Comparison of ENCODE assay signal across 8 cellular contexts in genomic region chr7:149005427-149006344, GRCh38. TPM values are rescaled to one million over a fixed set of nuclear protein-coding genes. Genes with fewer than 3 reads are reported as not detected.
DNase-seq lines count a peak whose midpoint lies in the region; ATAC-seq, FAIRE-seq and TF ChIP-seq lines count a peak whose summit lies in the region.

No MANE protein-coding gene starts in this region.

- no peak overlapping the region for H3K4me2 ChIP-seq in A549
- no peak overlapping the region for H3K4me2 ChIP-seq in parathyroid adenoma (ENCODE audit: low read length)

- TF ChIP-seq CTCF in A549 (IDR thresholded peaks at IDR 0.05) (peak; percentile 70), Peyer's patch (IDR thresholded peaks at IDR 0.05) (peak; percentile 64 to 89 (median 79)), gastroesophageal sphincter (IDR thresholded peaks at IDR 0.05) (peak in 3 of 4 experiments; percentile 88 to 93 (median 88)), parathyroid adenoma (IDR thresholded peaks at IDR 0.05) (peak; percentile 92), type B pancreatic cell (conservative IDR thresholded peaks at IDR 0.05) (peak; percentile 90)

- TF ChIP-seq RAD21 in A549 (conservative IDR thresholded peaks at IDR 0.05 in 1 of 2, IDR thresholded peaks at IDR 0.05 in 1 of 2) = peak; percentile 47 to 51; a peak in 4 of 5 replicates

- H3K36me3 Mint-ChIP-seq in type B pancreatic cell = peaks cover 17% of the 10 kb centered on the region

- peaks cover 10% of the 10 kb centered on the region for H3K4me1 Mint-ChIP-seq in type B pancreatic cell (ENCODE audit: unreplicated experiment)

- H3K9ac ChIP-seq in parathyroid adenoma = no peak overlapping the region

- H3K27me3 ChIP-seq in Peyer's patch = no peaks in the 10 kb centered on the region
- H3K27me3 ChIP-seq in gastroesophageal sphincter = no peaks in the 10 kb centered on the region
- H3K27me3 ChIP-seq in parathyroid adenoma (ENCODE audit: control insufficient read depth, insufficient read depth, low read length) = no peaks in the 10 kb centered on the region

- H3K4me3 ChIP-seq in A549 = no peak overlapping the region
- no peak overlapping the region for H3K4me3 ChIP-seq in Peyer's patch
- no peak overlapping the region for H3K4me3 ChIP-seq in gastroesophageal sphincter
- H3K4me3 ChIP-seq in parathyroid adenoma (ENCODE audit: low read depth, low read length) = no peak overlapping the region

- CTCF ChIA-PET in A549 (lab: Yijun Ruan, JAX) = interaction anchor here (0.5 to 5.1 kb wide), 23 partner anchors 8 to 479 kb away, joined by 3 to 45 read pairs (median 3); no protein-coding TSS in a partner anchor

- no peaks in the 10 kb centered on the region for H3K27me3 Mint-ChIP-seq in type B pancreatic cell

- peak; percentile 78 to 90 for ATAC-seq in A549
- ATAC-seq in GM18511 (IDR thresholded peaks at IDR 0.05; ENCODE audit: unreplicated experiment) = peak; percentile 85
- ATAC-seq in HG03442 (IDR thresholded peaks at IDR 0.05; ENCODE audit: unreplicated experiment) = peak; percentile 69
- ATAC-seq in gastroesophageal sphincter = peak; percentile 86

- FAIRE-seq in A549 (lab: Jason Lieb, UNC) = no peak

- WGBS in A549 (ENCODE audit: missing lambda C conversion rate) = 73% methylated on average over 17 of the region's 20 CpGs
- WGBS in gastroesophageal sphincter (ENCODE audit: low coverage in 1 of 2), 2 donors = 26 to 36% methylated on average over 5 to 6 of the region's 20 CpGs

- H3K4me1 ChIP-seq in A549 = no peaks in the 10 kb centered on the region
- H3K4me1 ChIP-seq in Peyer's patch = no peaks in the 10 kb centered on the region
- peaks cover 0 to 7% (median 0%) of the 10 kb centered on the region in 3 donors for H3K4me1 ChIP-seq in gastroesophageal sphincter
- no peaks in the 10 kb centered on the region for H3K4me1 ChIP-seq in parathyroid adenoma

- H3K4me3 Mint-ChIP-seq in type B pancreatic cell = no peak overlapping the region

- H3K27ac ChIP-seq in A549 (no peak overlapping the region), Peyer's patch (no peak overlapping the region), gastroesophageal sphincter (no peak overlapping the region), parathyroid adenoma (no peak overlapping the region)

- no peak overlapping the region for H3K27ac Mint-ChIP-seq in type B pancreatic cell

- no peaks in the 10 kb centered on the region for H3K9me3 Mint-ChIP-seq in type B pancreatic cell

- TF ChIP-seq POLR2A in A549 (IDR thresholded peaks at IDR 0.05; ENCODE audit: low read length) (no peak), Peyer's patch (IDR thresholded peaks at IDR 0.05) (no peak), gastroesophageal sphincter (IDR thresholded peaks at IDR 0.05) (no peak)

- no peak overlapping the region for H2AFZ ChIP-seq in parathyroid adenoma

- DNase-seq in A549 (ENCODE audit: low read depth in 1 of 2, low spot score in 1 of 2) = peak; percentile 70 to 76
- peak; percentile 81 to 94 (median 85) for DNase-seq in Peyer's patch
- peak; percentile 73 for DNase-seq in activated T-helper 9 cell treated with anti-CD3 and anti-CD28 coated beads, Interleukin-2, amount 50 U/mL, for 16 hours (ENCODE audit: low read depth)
- DNase-seq in type B pancreatic cell (ENCODE audit: extremely low spot score, unreplicated experiment) = peak; percentile 81

- TF ChIP-seq EP300 in A549 (IDR thresholded peaks at IDR 0.05) (no peak), gastroesophageal sphincter (IDR thresholded peaks at IDR 0.05) (no peak)

- H3K79me2 ChIP-seq in parathyroid adenoma = no peaks in the 10 kb centered on the region

- no peaks in the 10 kb centered on the region for H3K9me3 ChIP-seq in A549
- no peaks in the 10 kb centered on the region for H3K9me3 ChIP-seq in Peyer's patch
- no peaks in the 10 kb centered on the region for H3K9me3 ChIP-seq in gastroesophageal sphincter
- no peaks in the 10 kb centered on the region for H3K9me3 ChIP-seq in parathyroid adenoma (ENCODE audit: control insufficient read depth, low read length)

- POLR2A ChIA-PET in A549 (lab: Yijun Ruan, JAX) = interaction anchor here (0.7 to 1.2 kb wide), 2 partner anchors 60 to 66 kb away, joined by 4 read pairs; no protein-coding TSS in a partner anchor

- peaks cover 0 to 79% (median 0%) of the 10 kb centered on the region in 3 donors for H3K36me3 ChIP-seq in Peyer's patch
- H3K36me3 ChIP-seq in gastroesophageal sphincter = peaks cover 0 to 80% of the 10 kb centered on the region in 2 donors
- H3K36me3 ChIP-seq in parathyroid adenoma (ENCODE audit: control insufficient read depth, insufficient read depth, low read length) = no peaks in the 10 kb centered on the region

TF ChIP-seq in A549, 52 proteins besides CTCF, POLR2A, EP300 and RAD21:
- TF ChIP-seq MAX (IDR thresholded peaks at IDR 0.05) (peak; percentile 63), HOXB5 (CRISPR knock-in tag; IDR thresholded peaks at IDR 0.05) (no peak), SMC3 (IDR thresholded peaks at IDR 0.05) (peak; percentile 68)

RNA-seq across cellular contexts. Expression of gene PDIA4, which starts 22.6 kb away (rescaled TPM):
- 186 and 214 TPM in 2 replicates for polyA plus RNA-seq in A549 (2011; rRNA removed)
- polyA plus RNA-seq in A549 (2012; cell fraction: cytosol; rRNA removed) = 122 and 129 TPM in 2 replicates
- 181 and 186 TPM in 2 replicates for polyA plus RNA-seq in A549 (2012; cell fraction: nucleus; rRNA removed)
- polyA plus RNA-seq in A549 (2017; fragmentation: RNase III; extraction: RNeasy Plus Mini Kit Qiagen cat#74134 plus additional on column Dnase treatment) = 161 to 175 TPM (median 174 TPM) in 3 replicates
- polyA minus RNA-seq in A549 (2011; rRNA and poly(A)+ RNA removed) = 131 and 157 TPM in 2 replicates
- 100 to 1,000 TPM in 1 of 4 donors, 10 to 100 TPM in 3; 57.1 to 100 (median 61.6) TPM for total RNA-seq in Peyer's patch
- total RNA-seq in gastroesophageal sphincter = 10 to 100 TPM; 25.4 to 81.0 (median 46.5) TPM
- total RNA-seq in type B pancreatic cell (ENCODE audit: low replicate concordance) = 198 and 209 TPM in 2 replicates
